Comparison of ENCODE assay signal across 8 cellular contexts in genomic region chr3:15426579-15427118, GRCh38. TPM values are rescaled to one million over a fixed set of nuclear protein-coding genes. Genes with fewer than 3 reads are reported as not detected.
A peak's percentile ranks its signal among the peaks of the same experiment; 100 is the strongest.
DNase-seq lines count a peak whose midpoint lies in the region; ATAC-seq and TF ChIP-seq lines count a peak whose summit lies in the region.

No MANE protein-coding gene starts in this region.

- H3K4me1 ChIP-seq in A673 (ENCODE audit: insufficient read depth, low read length, poor library complexity, severe bottlenecking), result peaks cover 10% of the 10 kb centered on the region
- peaks cover 9% of the 10 kb centered on the region; the same call in 1 of the 2 replicates for H3K4me1 ChIP-seq in HUES48 (ENCODE audit: control insufficient read depth, insufficient read depth, low read length)
- peaks cover 3% of the 10 kb centered on the region for H3K4me1 ChIP-seq in mucosa of stomach (ENCODE audit: control insufficient read depth, insufficient read depth, low read length)

- TF ChIP-seq CTCF in A673 (conservative IDR thresholded peaks at IDR 0.05; ENCODE audit: low read depth, low read length), result no peak

- no peak for DNase-seq in A673 (ENCODE audit: low spot score)
- DNase-seq in caudate nucleus (lab: John Stamatoyannopoulos, UW), result no peak
- no peak for DNase-seq in NCI-H146 treated with DMSO at 0.1 percent for 48 hours (lab: John Stamatoyannopoulos, UW; ENCODE audit: unreplicated experiment)
- no peak for DNase-seq in cerebellar nuclear complex (lab: John Stamatoyannopoulos, UW)
- DNase-seq in T1000 (lab: John Stamatoyannopoulos, UW), result no peak

- POLR2A ChIA-PET in A673 (lab: Charles Lee; ENCODE audit: low non-redundant PET), result no interaction called here

- intact Hi-C loops in A673 (cut with micrococcal nuclease; ENCODE audit: unreplicated experiment), result no loop called here

- BruUV-seq in A673 (replicated peaks; lab: Mats Ljungman, UMichigan), result no TSS peak

- H3K9me3 ChIP-seq in A673 (ENCODE audit: low read depth, low read length, poor library complexity, severe bottlenecking) (no peaks in the 10 kb centered on the region), HUES48 (ENCODE audit: control insufficient read depth, insufficient read depth, low read length) (no peaks in the 10 kb centered on the region), mucosa of stomach (ENCODE audit: control insufficient read depth, low read length) (no peaks in the 10 kb centered on the region)

- peak overlapping the region; percentile 79 for H3K4me3 ChIP-seq in A673 (ENCODE audit: low read depth, low read length, poor library complexity, severe bottlenecking)
- peak overlapping the region; percentile 96 for H3K4me3 ChIP-seq in HUES48 (ENCODE audit: low read depth, low read length)
- H3K4me3 ChIP-seq in mucosa of stomach (ENCODE audit: low read length), result peak overlapping the region; percentile 99

- H3K9ac ChIP-seq in HUES48 (ENCODE audit: low read depth, low read length) (peak overlapping the region; percentile 88), mucosa of stomach (ENCODE audit: low read length) (peak overlapping the region; percentile 97)

- H3K27me3 ChIP-seq in A673 (replicated peaks; ENCODE audit: insufficient read depth, low read depth, low read length, poor library complexity) (no peaks in the 10 kb centered on the region), HUES48 (ENCODE audit: control insufficient read depth, insufficient read depth, low read length) (no peaks in the 10 kb centered on the region), mucosa of stomach (ENCODE audit: control insufficient read depth, insufficient read depth, low read length) (no peaks in the 10 kb centered on the region)

- CTCF ChIA-PET in A673 (lab: Charles Lee), result interaction anchor here (0.7 kb wide), 1 partner anchor 863 kb away, joined by 3 read pairs; no protein-coding TSS in a partner anchor

- H3K27ac ChIP-seq in A673 (ENCODE audit: low read depth, low read length, poor library complexity, severe bottlenecking) (peak overlapping the region; percentile 73), HUES48 (ENCODE audit: low read depth, low read length) (peak overlapping the region; percentile 91), caudate nucleus (ENCODE audit: low read depth, low read length) (peak overlapping the region; percentile 70)

- peaks cover 32% of the 10 kb centered on the region for H3K36me3 ChIP-seq in A673 (ENCODE audit: insufficient read depth, low read length, poor library complexity, severe bottlenecking)
- H3K36me3 ChIP-seq in HUES48 (ENCODE audit: control insufficient read depth, insufficient read depth, low read length), result peaks cover 55% of the 10 kb centered on the region
- no peaks in the 10 kb centered on the region for H3K36me3 ChIP-seq in mucosa of stomach (ENCODE audit: control insufficient read depth, insufficient read depth, low read length)

- ATAC-seq in GM18520 (IDR thresholded peaks at IDR 0.05; ENCODE audit: unreplicated experiment), result no peak

RNA-seq across cellular contexts. Expression of gene METTL6, which starts 0.7 kb away (rescaled TPM):
- 24.4 and 25.7 TPM in 2 replicates for total RNA-seq in A673 (2021)

RNA-seq across cellular contexts. Expression of gene EAF1, which starts 0.7 kb away (rescaled TPM):
- 28.7 and 29.0 TPM in 2 replicates for total RNA-seq in A673 (2021)
